2 cellular contexts compared by ENCODE assay signal in genomic region chr3:98027084-98027445, GRCh38.
TF ChIP-seq lines count a peak whose summit lies in the region.

No MANE protein-coding gene starts in this region.

TF ChIP-seq in Ishikawa, 13 proteins besides CTCF, POLR2A, EP300 and RAD21:
- no peak for TF ChIP-seq YY1 (IDR thresholded peaks at IDR 0.05; ENCODE audit: low read depth)
- peak; percentile 19; the same call in 1 of the 2 replicates for TF ChIP-seq NFIC (IDR thresholded peaks at IDR 0.05)

TF ChIP-seq in GM12878, 131 proteins besides CTCF, POLR2A, EP300 and RAD21:
- TF ChIP-seq HCFC1 (IDR thresholded peaks at IDR 0.05; ENCODE audit: low read length) (no peak), ZBED1 (IDR thresholded peaks at IDR 0.05; ENCODE audit: borderline replicate concordance) (no peak), JUND (IDR thresholded peaks at IDR 0.05; ENCODE audit: low read depth, low read length) (no peak), LARP7 (IDR thresholded peaks at IDR 0.05) (no peak), E2F4 (IDR thresholded peaks at IDR 0.05; ENCODE audit: low read depth, low read length) (no peak), MTA2 (IDR thresholded peaks at IDR 0.05; ENCODE audit: low read depth) (no peak), ETV6 (conservative IDR thresholded peaks at IDR 0.05 in 1 of 2, IDR thresholded peaks at IDR 0.05 in 1 of 2; ENCODE audit: borderline replicate concordance in 1 of 2, low read depth in 1 of 2) (no peak), BCLAF1 (IDR thresholded peaks at IDR 0.05) (no peak)
TF ChIP-seq in GM12878: peak in this region for 0.
